In genomic region chr18:5895886-5896740, GRCh38 we compare ENCODE assay signal across 1 cellular context.
TF ChIP-seq lines count a peak whose summit lies in the region.

No MANE protein-coding gene starts in this region.

TF ChIP-seq in HEK293, 187 proteins besides CTCF, POLR2A, EP300 and RAD21 (continued from another document):
- TF ChIP-seq ZNF692 (tag by site-specific recombination; IDR thresholded peaks at IDR 0.05) (peak; percentile 70), ZNF133 (tag by site-specific recombination; IDR thresholded peaks at IDR 0.05) (no peak), PRDM2 (tag by site-specific recombination; IDR thresholded peaks at IDR 0.05; ENCODE audit: borderline replicate concordance) (no peak), ZNF335 (tag by site-specific recombination; conservative IDR thresholded peaks at IDR 0.05) (peak; percentile 96), BCL11B (tag by site-specific recombination; IDR thresholded peaks at IDR 0.05; ENCODE audit: low read depth) (no peak), PRDM4 (tag by site-specific recombination; IDR thresholded peaks at IDR 0.05) (peak; percentile 63), ZNF501 (tag by site-specific recombination; IDR thresholded peaks at IDR 0.05) (peak; percentile 78; the same call in 1 of the 2 replicates), ZNF514 (tag by site-specific recombination; IDR thresholded peaks at IDR 0.05) (no peak), ZNF398 (tag by site-specific recombination; IDR thresholded peaks at IDR 0.05) (peak; percentile 65), ZBTB20 (tag by site-specific recombination; IDR thresholded peaks at IDR 0.05) (peak; percentile 94), ATF2 (tag by site-specific recombination; IDR thresholded peaks at IDR 0.05; ENCODE audit: low read depth) (peak; percentile 25; the same call in 1 of the 2 replicates), ZNF366 (tag by site-specific recombination; conservative IDR thresholded peaks at IDR 0.05) (peak; percentile 31; the same call in 1 of the 2 replicates), ZNF223 (tag by site-specific recombination; IDR thresholded peaks at IDR 0.05) (no peak), IKZF3 (tag by site-specific recombination; IDR thresholded peaks at IDR 0.05) (peak; percentile 29; the same call in 1 of the 2 replicates), WT1 (tag by site-specific recombination; IDR thresholded peaks at IDR 0.05) (no peak), ZBTB17 (tag by site-specific recombination; IDR thresholded peaks at IDR 0.05) (peak; percentile 72), ZNF560 (tag by site-specific recombination; IDR thresholded peaks at IDR 0.05; ENCODE audit: borderline replicate concordance) (no peak), ZNF341 (tag by site-specific recombination; IDR thresholded peaks at IDR 0.05; ENCODE audit: low read depth) (peak; percentile 94), KLF16 (tag by site-specific recombination; IDR thresholded peaks at IDR 0.05) (peak; percentile 73), ZNF48 (tag by site-specific recombination; IDR thresholded peaks at IDR 0.05) (no peak), GLI4 (tag by site-specific recombination; IDR thresholded peaks at IDR 0.05) (no peak)
